In the genomic region with DNA sequence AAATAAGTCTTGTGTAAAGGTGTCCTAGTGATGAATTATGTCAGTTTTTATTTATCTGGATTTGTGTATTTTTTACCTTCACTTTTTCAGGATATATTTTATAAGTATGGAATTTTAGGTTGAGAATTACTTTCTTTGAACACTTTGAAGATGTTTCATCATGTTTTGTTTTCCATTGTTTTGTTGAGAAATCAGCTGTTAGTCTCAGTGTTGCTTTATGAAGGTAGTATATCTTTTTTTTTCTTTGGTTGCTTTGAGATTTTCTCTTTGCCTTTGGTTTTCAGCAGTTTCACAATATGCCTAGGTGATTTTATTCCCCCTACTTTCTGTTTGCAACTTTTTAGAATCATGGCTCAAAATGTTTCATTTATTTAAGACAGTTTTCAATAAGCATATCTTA, we compare ENCODE assay signal across 19 cellular contexts. TPM values are rescaled to one million over a fixed set of nuclear protein-coding genes. Genes with fewer than 3 reads are reported as not detected.
DNase-seq lines count a peak whose midpoint lies in the region; ATAC-seq, FAIRE-seq and TF ChIP-seq lines count a peak whose summit lies in the region.
"Had no signal": no experiment of that assay in that cellular context is flagged by ENCODE, and none has a peak within 500 bp of the region (broad histone marks: within the 10 kb centered on the region; RNA-seq: fewer than 3 reads in every experiment).

No MANE protein-coding gene starts in this region.

- TF ChIP-seq CTCF in HepG2 (CRISPR knock-in tag; IDR thresholded peaks at IDR 0.05): no peak
- no peak for TF ChIP-seq CTCF in right lobe of liver (IDR thresholded peaks at IDR 0.05)
- TF ChIP-seq CTCF in astrocyte (IDR thresholded peaks at IDR 0.05; ENCODE audit: insufficient read depth, low read depth, low read length): no peak
- no peak for TF ChIP-seq CTCF in chondrocyte (IDR thresholded peaks at IDR 0.05)

- DNase-seq in HepG2 (ENCODE audit: low spot score): no peak
- DNase-seq in right lobe of liver: no peak
- no peak for DNase-seq in astrocyte (ENCODE audit: low read depth)
- DNase-seq in chondrocyte (ENCODE audit: low spot score): no peak
- DNase-seq in UCSD-AML1 (lab: John Stamatoyannopoulos, UW; ENCODE audit: unreplicated experiment): no peak
- DNase-seq in activated CD4-positive, alpha-beta memory T cell treated with anti-CD3 and anti-CD28 coated beads, Interleukin-2, amount 10 ng/mL, durations not matched to agents 7 days and 5 days: no peak
- no peak for DNase-seq in NCI-H2029 (lab: John Stamatoyannopoulos, UW)
- DNase-seq: BE2C; Calu3; CD4-positive, alpha-beta T cell; CD8-positive, alpha-beta memory T cell; COR-L47; DMS153; DND-41 had no signal

- H3K27ac ChIP-seq in HepG2 (ENCODE audit: extremely low read length, insufficient read depth, low read length) (no peak overlapping the region), right lobe of liver (no peak overlapping the region), astrocyte (ENCODE audit: low read depth, low read length) (no peak overlapping the region)
- H3K27ac ChIP-seq: 22Rv1; BLaER1 treated with 17β-estradiol and CSF1 and Interleukin-3, amounts not matched to agents 10 nM and 100 nM had no signal

- TF ChIP-seq EP300 in HepG2 (IDR thresholded peaks at IDR 0.05; ENCODE audit: low read depth in 2 of 2, low read length in 2 of 2) (no peak), HepG2 (CRISPR knock-in tag; IDR thresholded peaks at IDR 0.05; ENCODE audit: borderline replicate concordance) (no peak)

- H3K9me3 ChIP-seq in HepG2 (ENCODE audit: low read length) (no peaks in the 10 kb centered on the region), right lobe of liver (no peaks in the 10 kb centered on the region), astrocyte (ENCODE audit: insufficient read depth, low read depth, low read length) (no peaks in the 10 kb centered on the region)
- H3K9me3 ChIP-seq: BE2C; BLaER1 treated with 17β-estradiol and CSF1 and Interleukin-3, amounts not matched to agents 10 nM and 100 nM; HAP-1 had no signal

- H3K27me3 ChIP-seq in HepG2 (ENCODE audit: control insufficient read depth in 1 of 2, insufficient read depth in 2 of 2, low read length in 2 of 2): no peaks in the 10 kb centered on the region
- no peaks in the 10 kb centered on the region for H3K27me3 ChIP-seq in right lobe of liver
- no peaks in the 10 kb centered on the region for H3K27me3 ChIP-seq in astrocyte (ENCODE audit: insufficient read depth, low read length)
- H3K27me3 ChIP-seq: BE2C; BLaER1 treated with 17β-estradiol and CSF1 and Interleukin-3, amounts not matched to agents 10 nM and 100 nM had no signal

- TF ChIP-seq RAD21 in HepG2 (CRISPR knock-in tag; IDR thresholded peaks at IDR 0.05): no peak

- no peak for TF ChIP-seq POLR2A in HepG2 (IDR thresholded peaks at IDR 0.05; ENCODE audit: insufficient read depth in 1 of 2, low read depth in 2 of 2, low read length in 2 of 2)
- no peak for TF ChIP-seq POLR2A in right lobe of liver (IDR thresholded peaks at IDR 0.05)

- intact Hi-C loops in HepG2 (cut with micrococcal nuclease; ENCODE audit: unreplicated experiment): no loop called here
- intact Hi-C loops in right lobe of liver (cut with DNase I): no loop called here

- H3K36me3 Mint-ChIP-seq in astrocyte (ENCODE audit: low read depth, unreplicated experiment) (peaks cover 2% of the 10 kb centered on the region), chondrocyte (ENCODE audit: low read depth) (peaks cover 3% of the 10 kb centered on the region)
- no peaks in the 10 kb centered on the region for H3K36me3 Mint-ChIP-seq in activated CD4-positive, alpha-beta memory T cell treated with anti-CD3 and anti-CD28 coated beads, Interleukin-2, amount 10 ng/mL, durations not matched to agents 7 days and 5 days (ENCODE audit: low read depth)
- H3K36me3 Mint-ChIP-seq: CD14-positive monocyte had no signal

- H3K9me3 Mint-ChIP-seq in astrocyte (ENCODE audit: unreplicated experiment) (no peaks in the 10 kb centered on the region), chondrocyte (ENCODE audit: low read depth) (peaks cover 12% of the 10 kb centered on the region)
- no peaks in the 10 kb centered on the region for H3K9me3 Mint-ChIP-seq in activated CD4-positive, alpha-beta memory T cell treated with anti-CD3 and anti-CD28 coated beads, Interleukin-2, amount 10 ng/mL, durations not matched to agents 7 days and 5 days
- H3K9me3 Mint-ChIP-seq: CD4-positive, alpha-beta T cell; CD8-positive, alpha-beta memory T cell; GM23338 had no signal

- in situ Hi-C loops in HepG2 (cut with HindIII; ENCODE audit: extremely low pct_ligation_motif_present, low pct_unique_long_range_greater_than_20kb): no loop called here

- H3K4me3 ChIP-seq in HepG2 (replicated peaks in 1 of 3; ENCODE audit: insufficient read depth in 1 of 3, low read depth in 2 of 3, low read length in 3 of 3) (no peak overlapping the region), right lobe of liver (no peak overlapping the region), astrocyte (ENCODE audit: insufficient read depth, low read depth, low read length) (no peak overlapping the region)
- H3K4me3 ChIP-seq: BLaER1 treated with 17β-estradiol and CSF1 and Interleukin-3, amounts not matched to agents 10 nM and 100 nM; GM23338; HAP-1 had no signal

- H3K27ac Mint-ChIP-seq in astrocyte (ENCODE audit: unreplicated experiment) (peak overlapping the region; percentile 43), chondrocyte (ENCODE audit: unreplicated experiment) (peak overlapping the region; percentile 17)
- H3K27ac Mint-ChIP-seq in activated CD4-positive, alpha-beta memory T cell treated with anti-CD3 and anti-CD28 coated beads, Interleukin-2, amount 10 ng/mL, durations not matched to agents 7 days and 5 days: no peak overlapping the region
- H3K27ac Mint-ChIP-seq: CD14-positive monocyte; CD4-positive, alpha-beta T cell; GM23338 had no signal

- H3K4me2 ChIP-seq in HepG2 (ENCODE audit: low read depth, low read length) (no peak overlapping the region), astrocyte (ENCODE audit: low read length) (no peak overlapping the region)
- H3K4me2 ChIP-seq: BLaER1 treated with 17β-estradiol and CSF1 and Interleukin-3, amounts not matched to agents 10 nM and 100 nM; GM23338 had no signal

- FAIRE-seq in HepG2 (lab: Jason Lieb, UNC): no peak
- FAIRE-seq in astrocyte (lab: Jason Lieb, UNC): no peak

- H3K4me1 Mint-ChIP-seq in astrocyte (ENCODE audit: low read depth, unreplicated experiment) (peaks cover 26% of the 10 kb centered on the region), chondrocyte (ENCODE audit: low read depth) (peaks cover 27% of the 10 kb centered on the region)
- H3K4me1 Mint-ChIP-seq in activated CD4-positive, alpha-beta memory T cell treated with anti-CD3 and anti-CD28 coated beads, Interleukin-2, amount 10 ng/mL, durations not matched to agents 7 days and 5 days: peaks cover 13% of the 10 kb centered on the region
- H3K4me1 Mint-ChIP-seq: GM23338 had no signal

- H4K20me1 ChIP-seq in HepG2 (ENCODE audit: insufficient read depth, low read length) (no peaks in the 10 kb centered on the region), astrocyte (ENCODE audit: insufficient read depth, low read length) (peaks cover 3% of the 10 kb centered on the region)
- H4K20me1 ChIP-seq: BLaER1 treated with 17β-estradiol and CSF1 and Interleukin-3, amounts not matched to agents 10 nM and 100 nM had no signal

- H3K36me3 ChIP-seq in HepG2 (replicated peaks in 1 of 2; ENCODE audit: control insufficient read depth in 1 of 2, insufficient read depth in 2 of 2, low read length in 2 of 2) (no peaks in the 10 kb centered on the region), right lobe of liver (no peaks in the 10 kb centered on the region), astrocyte (ENCODE audit: insufficient read depth, low read length) (no peaks in the 10 kb centered on the region)
- H3K36me3 ChIP-seq: BE2C; BLaER1 treated with 17β-estradiol and CSF1 and Interleukin-3, amounts not matched to agents 10 nM and 100 nM; HAP-1 had no signal

- H2AFZ ChIP-seq in HepG2 (ENCODE audit: low read length): no peak overlapping the region
- no peak overlapping the region for H2AFZ ChIP-seq in astrocyte (ENCODE audit: low read depth, low read length)
- H2AFZ ChIP-seq: GM23338 had no signal

- no TSS peak for BruUV-seq in HepG2 (replicated peaks; lab: Mats Ljungman, UMichigan)

- H3K79me2 ChIP-seq in HepG2 (ENCODE audit: insufficient read depth, low read length) (no peaks in the 10 kb centered on the region), astrocyte (ENCODE audit: insufficient read depth, low read length) (peaks cover 6% of the 10 kb centered on the region)

- H3K4me3 Mint-ChIP-seq in astrocyte (ENCODE audit: unreplicated experiment): no peak overlapping the region
- H3K4me3 Mint-ChIP-seq in chondrocyte (ENCODE audit: unreplicated experiment): no peak overlapping the region
- H3K4me3 Mint-ChIP-seq in activated CD4-positive, alpha-beta memory T cell treated with anti-CD3 and anti-CD28 coated beads, Interleukin-2, amount 10 ng/mL, durations not matched to agents 7 days and 5 days: no peak overlapping the region
- H3K4me3 Mint-ChIP-seq: CD14-positive monocyte; CD4-positive, alpha-beta T cell; CD8-positive, alpha-beta memory T cell; GM23338 had no signal

- ATAC-seq in HepG2 (no peak), right lobe of liver (no peak)
- ATAC-seq: GM23338 had no signal

- H3K4me1 ChIP-seq in HepG2 (ENCODE audit: insufficient read depth, low read length): no peaks in the 10 kb centered on the region
- no peaks in the 10 kb centered on the region for H3K4me1 ChIP-seq in right lobe of liver
- H3K4me1 ChIP-seq in astrocyte (ENCODE audit: insufficient read depth, low read length): peaks cover 7% of the 10 kb centered on the region
- H3K4me1 ChIP-seq: BE2C; BLaER1 treated with 17β-estradiol and CSF1 and Interleukin-3, amounts not matched to agents 10 nM and 100 nM; HAP-1 had no signal

- no peaks in the 10 kb centered on the region for H3K27me3 Mint-ChIP-seq in astrocyte (ENCODE audit: low read depth, unreplicated experiment)
- no peaks in the 10 kb centered on the region for H3K27me3 Mint-ChIP-seq in chondrocyte (ENCODE audit: low read depth)
- no peaks in the 10 kb centered on the region for H3K27me3 Mint-ChIP-seq in activated CD4-positive, alpha-beta memory T cell treated with anti-CD3 and anti-CD28 coated beads, Interleukin-2, amount 10 ng/mL, durations not matched to agents 7 days and 5 days
- H3K27me3 Mint-ChIP-seq: CD8-positive, alpha-beta memory T cell had no signal

- no peak overlapping the region for H3K9ac ChIP-seq in HepG2 (ENCODE audit: insufficient read depth, low read depth, low read length)
- no peak overlapping the region for H3K9ac ChIP-seq in astrocyte (ENCODE audit: low read length)
- H3K9ac ChIP-seq: BLaER1 treated with 17β-estradiol and CSF1 and Interleukin-3, amounts not matched to agents 10 nM and 100 nM had no signal

- CTCF ChIA-PET in HepG2 (lab: Yijun Ruan, JAX; ENCODE audit: low intra/inter-chr PET ratio, low total read pairs): no interaction called here
- CTCF ChIA-PET in activated CD4-positive, alpha-beta memory T cell treated with anti-CD3 and anti-CD28 coated beads, Interleukin-2, amount 10 ng/mL, durations not matched to agents 7 days and 5 days (lab: Charles Lee): no interaction called here

- POLR2A ChIA-PET in HepG2 (lab: Yijun Ruan, JAX): no interaction called here
- POLR2A ChIA-PET in activated CD4-positive, alpha-beta memory T cell treated with anti-CD3 and anti-CD28 coated beads, Interleukin-2, amount 10 ng/mL, durations not matched to agents 7 days and 5 days (lab: Charles Lee): no interaction called here

RNA-seq across cellular contexts. Expression of gene PRKACB, which starts 48.8 kb away (rescaled TPM):
- 5.8 and 7.7 TPM in 2 replicates for total RNA-seq in HepG2 (2016; rRNA removed; fragmentation: Illumina TruSeq; extraction: Trizol)
- 4.1 and 5.3 TPM in 2 replicates for total RNA-seq in HepG2 (2016; cell fraction: cytosol; rRNA removed; fragmentation: Illumina TruSeq; extraction: Trizol; ENCODE audit: low read depth)
- 5.6 and 8.1 TPM in 2 replicates for total RNA-seq in HepG2 (2016; cell fraction: insoluble cytoplasmic fraction; rRNA removed; fragmentation: Illumina TruSeq; extraction: Trizol)
- 2.9 and 3.1 TPM in 2 replicates for total RNA-seq in HepG2 (2016; cell fraction: membrane; rRNA removed; fragmentation: Illumina TruSeq; extraction: Trizol)
- total RNA-seq in HepG2 (2016; cell fraction: nucleus; rRNA removed; fragmentation: Illumina TruSeq; extraction: Trizol): 4.9 and 5.9 TPM in 2 replicates
- polyA plus RNA-seq in HepG2 (2011; rRNA removed): 2.7 and 3.5 TPM in 2 replicates
- polyA plus RNA-seq in HepG2 (2011; cell fraction: cytosol; rRNA removed): 1.3 and 2.6 TPM in 2 replicates
- polyA plus RNA-seq in HepG2 (2011; cell fraction: nucleus; rRNA removed): 1.1 and 1.3 TPM in 2 replicates
- 2.3 and 2.9 TPM in 2 replicates for polyA plus RNA-seq in HepG2 (2012)
- polyA plus RNA-seq in HepG2 (2016; cell fraction: cytosol; fragmentation: Illumina TruSeq; extraction: Trizol; ENCODE audit: low read depth): 0.46 and 0.49 TPM in 2 replicates
- 10.9 and 11.0 TPM in 2 replicates for polyA plus RNA-seq in HepG2 (2016; cell fraction: insoluble cytoplasmic fraction; fragmentation: Illumina TruSeq; extraction: Trizol; ENCODE audit: low read depth)
- polyA plus RNA-seq in HepG2 (2016; cell fraction: membrane; fragmentation: Illumina TruSeq; extraction: Trizol; ENCODE audit: low read depth): 2.1 TPM in 2 replicates
- 4.8 and 5.4 TPM in 2 replicates for polyA plus RNA-seq in HepG2 (2016; cell fraction: nucleus; fragmentation: Illumina TruSeq; extraction: Trizol; ENCODE audit: insufficient read depth, low read depth)
- 5.0 and 14.6 TPM in 2 replicates for polyA minus RNA-seq in HepG2 (2011; rRNA and poly(A)+ RNA removed; ENCODE audit: low replicate concordance)
- 4.6 and 5.5 TPM in 2 replicates for polyA minus RNA-seq in HepG2 (2011; cell fraction: cytosol; rRNA and poly(A)+ RNA removed)
- polyA minus RNA-seq in HepG2 (2011; cell fraction: nucleus; rRNA and poly(A)+ RNA removed): 10.2 TPM in 2 replicates
- total RNA-seq in right lobe of liver: 10 to 100 TPM; 11.1 to 19.7 (median 15.6) TPM
- total RNA-seq in astrocyte: 60.7 and 64.9 TPM in 2 replicates
- 34.9 to 44.2 TPM (median 43.1 TPM) in 3 replicates for total RNA-seq in chondrocyte
- total RNA-seq in activated CD4-positive, alpha-beta memory T cell treated with anti-CD3 and anti-CD28 coated beads, Interleukin-2, amount 10 ng/mL, durations not matched to agents 7 days and 5 days: 10 to 100 TPM; 74.7 to 77.4 TPM
